ENCODE assay signal across 13 cellular contexts in the genomic region with DNA sequence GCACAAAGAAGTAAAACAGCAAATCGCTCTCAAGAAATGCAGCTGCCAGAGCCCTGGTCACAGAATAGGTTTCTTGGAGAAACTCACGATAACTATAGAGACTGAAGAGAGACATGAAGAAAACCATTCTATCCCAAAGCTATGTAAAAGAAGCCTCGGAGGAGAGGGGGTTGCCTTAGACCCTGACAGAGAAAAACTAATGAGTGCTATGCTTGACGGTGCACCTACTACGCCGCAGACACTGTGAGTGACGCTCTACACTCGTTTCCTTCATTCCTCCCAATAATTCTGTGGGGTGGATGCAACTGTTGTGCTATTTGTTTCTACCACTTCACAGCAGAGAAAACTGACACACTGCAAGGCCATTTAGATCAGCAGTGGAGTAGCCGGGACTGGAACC.
DNase-seq lines count a peak whose midpoint lies in the region; ATAC-seq and TF ChIP-seq lines count a peak whose summit lies in the region.
"Had no signal": no experiment of that assay in that cellular context is flagged by ENCODE, and none has a peak within 500 bp of the region (broad histone marks: within the 10 kb centered on the region; RNA-seq: fewer than 3 reads in every experiment).

No MANE protein-coding gene starts in this region.

- no peak for TF ChIP-seq POLR2A in sigmoid colon (IDR thresholded peaks at IDR 0.05)

- peaks cover 100% of the 10 kb centered on the region for H3K4me1 ChIP-seq in CD8-positive, alpha-beta T cell (ENCODE audit: insufficient read depth, low read length)
- H3K4me1 ChIP-seq in Loucy (ENCODE audit: insufficient read depth, low read length, poor library complexity, severe bottlenecking) = peaks cover 68% of the 10 kb centered on the region
- H3K4me1 ChIP-seq in sigmoid colon = peaks cover 0 to 51% (median 36%) of the 10 kb centered on the region in 4 donors

- peak overlapping the region; percentile 94 for H3K27ac Mint-ChIP-seq in CD8-positive, alpha-beta T cell
- H3K27ac Mint-ChIP-seq: dendritic cell treated with granulocyte-macrophage colony-stimulating factor and Interleukin-4, amounts not matched to agents 40 ng/mL and 50 ng/mL, for 4 days had no signal

- peak overlapping the region; percentile 26 for H3K4me3 ChIP-seq in CD8-positive, alpha-beta T cell (ENCODE audit: low read depth, low read length)
- H3K4me3 ChIP-seq in Loucy (ENCODE audit: low read length, poor library complexity, severe bottlenecking) (no peak overlapping the region), sigmoid colon (no peak overlapping the region)

- no peak for TF ChIP-seq EP300 in sigmoid colon (IDR thresholded peaks at IDR 0.05)

- CTCF ChIA-PET in CD8-positive, alpha-beta T cell (lab: Charles Lee) = interaction anchor here (0.8 to 5.5 kb wide), 20 partner anchors 9 to 174 kb away, joined by 3 to 22 read pairs (median 4); no protein-coding TSS in a partner anchor

- H3F3A ChIP-seq in Loucy (ENCODE audit: low read depth) = peaks cover 13% of the 10 kb centered on the region

- peak overlapping the region; percentile 57 for H3K4me2 ChIP-seq in Loucy (ENCODE audit: low read depth, low read length, poor library complexity, severe bottlenecking)

- WGBS in sigmoid colon, 2 donors = 80 to 90% methylated on average over 9 of the region's 9 CpGs

- intact Hi-C loops in CD8-positive, alpha-beta T cell (cut with DNase I, micrococcal nuclease) = loop anchor here (1.0 to 5.0 kb wide), 3 partner anchors 11 to 292 kb away; no protein-coding TSS in a partner anchor
- intact Hi-C loops in sigmoid colon (cut with DNase I) (no loop called here), posterior vena cava (cut with DNase I) (loop anchor here (10.0 kb wide), 2 partner anchors 49 to 171 kb away; no protein-coding TSS in a partner anchor)

- H3K27me3 ChIP-seq in CD8-positive, alpha-beta T cell (ENCODE audit: insufficient read depth, low read length) = no peaks in the 10 kb centered on the region
- H3K27me3 ChIP-seq in Loucy (ENCODE audit: insufficient read depth, low read length, poor library complexity, severe bottlenecking) (no peaks in the 10 kb centered on the region), sigmoid colon (no peaks in the 10 kb centered on the region)

- H3K36me3 ChIP-seq in CD8-positive, alpha-beta T cell (ENCODE audit: insufficient read depth, low read length) = peaks cover 87% of the 10 kb centered on the region
- H3K36me3 ChIP-seq in Loucy (ENCODE audit: insufficient read depth, low read length) = peaks cover 96% of the 10 kb centered on the region
- H3K36me3 ChIP-seq in sigmoid colon = peaks cover 4 to 33% (median 10%) of the 10 kb centered on the region in 4 donors

- H3K79me2 ChIP-seq in Loucy (ENCODE audit: insufficient read depth, low read length) = peaks cover 94% of the 10 kb centered on the region

- H3K9me3 ChIP-seq in CD8-positive, alpha-beta T cell (ENCODE audit: low read length) = no peaks in the 10 kb centered on the region
- no peaks in the 10 kb centered on the region for H3K9me3 ChIP-seq in Loucy (ENCODE audit: insufficient read depth, low read depth, low read length)
- H3K9me3 ChIP-seq in sigmoid colon = no peaks in the 10 kb centered on the region

- peaks cover 21% of the 10 kb centered on the region for H4K20me1 ChIP-seq in Loucy (ENCODE audit: insufficient read depth, low read length, poor library complexity, severe bottlenecking)

- peak in 2 of 7 experiments; percentile 49 to 64 for DNase-seq in CD8-positive, alpha-beta T cell
- DNase-seq in sigmoid colon (no peak), posterior vena cava (ENCODE audit: low spot score) (no peak)
- DNase-seq: activated effector memory CD4-positive, alpha-beta T cell treated with anti-CD3 and anti-CD28 coated beads, Interleukin-2, amount 50 U/mL, for 16 hours; foreskin melanocyte; NCI-H345; occipital lobe; RPMI8226 had no signal

- ATAC-seq in CD8-positive, alpha-beta T cell = peak; percentile 42
- ATAC-seq in GM18517 (IDR thresholded peaks at IDR 0.05; ENCODE audit: unreplicated experiment) (no peak), GM21381 (IDR thresholded peaks at IDR 0.05; ENCODE audit: unreplicated experiment) (no peak)

- H3K27ac ChIP-seq in CD8-positive, alpha-beta T cell (ENCODE audit: low read depth, low read length) = peak overlapping the region; percentile 68
- H3K27ac ChIP-seq in cingulate gyrus (ENCODE audit: low read depth, low read length) (peak overlapping the region; percentile 34), sigmoid colon (peak overlapping the region; percentile 53 to 71 (median 56))

- H3K9me3 Mint-ChIP-seq in CD8-positive, alpha-beta T cell = no peaks in the 10 kb centered on the region
- H3K9me3 Mint-ChIP-seq: dendritic cell treated with granulocyte-macrophage colony-stimulating factor and Interleukin-4, amounts not matched to agents 40 ng/mL and 50 ng/mL, for 4 days had no signal

- H2AFZ ChIP-seq in Loucy (ENCODE audit: low read length) = no peak overlapping the region

- TF ChIP-seq CTCF in CD8-positive, alpha-beta T cell (IDR thresholded peaks at IDR 0.05) = no peak
- TF ChIP-seq CTCF in Loucy (conservative IDR thresholded peaks at IDR 0.05; ENCODE audit: low read length) (no peak), sigmoid colon (IDR thresholded peaks at IDR 0.05) (no peak)

- POLR2A ChIA-PET in CD8-positive, alpha-beta T cell (lab: Charles Lee) = interaction anchor here (0.8 to 4.0 kb wide), 15 partner anchors 9 to 271 kb away, joined by 3 to 39 read pairs (median 4); no protein-coding TSS in a partner anchor

- no peaks in the 10 kb centered on the region for H3K27me3 Mint-ChIP-seq in CD8-positive, alpha-beta T cell (ENCODE audit: low read depth)
- H3K27me3 Mint-ChIP-seq: dendritic cell treated with granulocyte-macrophage colony-stimulating factor and Interleukin-4, amounts not matched to agents 40 ng/mL and 50 ng/mL, for 4 days had no signal

- H3K9me2 ChIP-seq in Loucy (replicated peaks; ENCODE audit: low read depth, low read length) = no peaks in the 10 kb centered on the region

- H3K4me1 Mint-ChIP-seq in CD8-positive, alpha-beta T cell (ENCODE audit: low read depth) = peaks cover 100% of the 10 kb centered on the region

- H3K36me3 Mint-ChIP-seq in CD8-positive, alpha-beta T cell = peaks cover 99% of the 10 kb centered on the region

- H3K4me3 Mint-ChIP-seq in CD8-positive, alpha-beta T cell = peak overlapping the region; percentile 70
- H3K4me3 Mint-ChIP-seq: dendritic cell treated with granulocyte-macrophage colony-stimulating factor and Interleukin-4, amounts not matched to agents 40 ng/mL and 50 ng/mL, for 4 days had no signal

- H3K9ac ChIP-seq in Loucy (ENCODE audit: low read depth, low read length, poor library complexity, severe bottlenecking) = peak overlapping the region; percentile 58
